ENCODE assay signal across 9 cellular contexts in genomic region chr7:102992820-102993531, GRCh38.
DNase-seq lines count a peak whose midpoint lies in the region; ATAC-seq and TF ChIP-seq lines count a peak whose summit lies in the region.
"Had no signal": no experiment of that assay in that cellular context is flagged by ENCODE, and none has a peak within 500 bp of the region (broad histone marks: within the 10 kb centered on the region; RNA-seq: fewer than 3 reads in every experiment).

No MANE protein-coding gene starts in this region.

- H3K27me3 ChIP-seq in brain microvascular endothelial cell (replicated peaks) = no peaks in the 10 kb centered on the region
- no peaks in the 10 kb centered on the region for H3K27me3 ChIP-seq in aorta (ENCODE audit: control insufficient read depth in 1 of 2, insufficient read depth in 2 of 2, low read length in 1 of 2)
- H3K27me3 ChIP-seq: SJSA1 had no signal

- ATAC-seq in left lobe of liver = peak; percentile 67
- ATAC-seq in aorta (ENCODE audit: low FRiP score) = peak; percentile 90
- no peak for ATAC-seq in GM19397 (IDR thresholded peaks at IDR 0.05; ENCODE audit: unreplicated experiment)
- no peak for ATAC-seq in HG03045 (IDR thresholded peaks at IDR 0.05; ENCODE audit: unreplicated experiment)

- no peak for TF ChIP-seq CTCF in brain microvascular endothelial cell (IDR thresholded peaks at IDR 0.05; ENCODE audit: low read depth, low read length, missing control alignments)

- peak overlapping the region; percentile 95 for H3K27ac ChIP-seq in brain microvascular endothelial cell
- H3K27ac ChIP-seq in aorta (ENCODE audit: low read depth in 1 of 2, low read length in 2 of 2) = peak overlapping the region; percentile 79 to 91
- H3K27ac ChIP-seq: SJSA1 had no signal

- H3K36me3 ChIP-seq in brain microvascular endothelial cell (replicated peaks) (no peaks in the 10 kb centered on the region), aorta (ENCODE audit: control insufficient read depth in 1 of 2, insufficient read depth in 2 of 2, low read length in 1 of 2) (no peaks in the 10 kb centered on the region)
- H3K36me3 ChIP-seq: SJSA1 had no signal

- DNase-seq in NCI-H2196 (lab: John Stamatoyannopoulos, UW; ENCODE audit: unreplicated experiment) (peak; percentile 21), NCI-H2196 treated with DMSO at 0.1 percent for 48 hours (lab: John Stamatoyannopoulos, UW; ENCODE audit: unreplicated experiment) (no peak), brain microvascular endothelial cell (peak; percentile 96), left lobe of liver (ENCODE audit: low spot score) (no peak), aorta (no peak), islet precursor cell (no peak)

- in situ Hi-C loops in brain microvascular endothelial cell (cut with HindIII; ENCODE audit: low pct_ligation_motif_present, low sequenced_read_pairs) = no loop called here

- WGBS in aorta, 2 donors = 4 to 6% methylated on average over 4 of the region's 4 CpGs

- H3K4me1 ChIP-seq in aorta (ENCODE audit: control insufficient read depth in 1 of 2, insufficient read depth in 2 of 2, low read length in 2 of 2) = peaks cover 0 to 15% of the 10 kb centered on the region in 2 donors

- intact Hi-C loops in aorta (cut with DNase I) = loop anchor here (2.0 to 5.0 kb wide), 3 partner anchors 80 to 116 kb away; partner anchors contain the start of gene LRRC17 (in 1 of the 2)

- H3K9me3 ChIP-seq in aorta (ENCODE audit: control insufficient read depth, low read length) = no peaks in the 10 kb centered on the region

- H3K4me3 ChIP-seq in brain microvascular endothelial cell (ENCODE audit: low read depth, low read length) (no peak overlapping the region), aorta (ENCODE audit: low read length in 2 of 2) (no peak overlapping the region)
- H3K4me3 ChIP-seq: SJSA1 had no signal

Comparison
In these comparisons a context has a peak if more than half of its experiments do, and no peak if none do; other contexts are left out.
1. DNase-seq: peak in NCI-H2196 (single experiment) and brain microvascular endothelial cell (single experiment); none in NCI-H2196 treated with DMSO at 0.1 percent for 48 hours (single experiment), left lobe of liver (single experiment), aorta (0 of 2) and islet precursor cell (single experiment).
2. ATAC-seq: peak in left lobe of liver (single experiment) and aorta (single experiment); none in GM19397 (single experiment) and HG03045 (single experiment).